ENCODE assay signal across 9 cellular contexts in genomic region chr12:68871899-68872298, GRCh38.
DNase-seq lines count a peak whose midpoint lies in the region; ATAC-seq and TF ChIP-seq lines count a peak whose summit lies in the region.
"Had no signal": no experiment of that assay in that cellular context is flagged by ENCODE, and none has a peak within 500 bp of the region (broad histone marks: within the 10 kb centered on the region; RNA-seq: fewer than 3 reads in every experiment).

No MANE protein-coding gene starts in this region.

- no peak overlapping the region for H3K4me3 ChIP-seq in choroid plexus epithelial cell (ENCODE audit: low read depth, low read length)

- ATAC-seq in left cardiac atrium = no peak

- peaks cover 45% of the 10 kb centered on the region for H3K36me3 Mint-ChIP-seq in activated T-helper 2 cell treated with anti-CD3 and anti-CD28 coated beads, Interferon-gamma antibody, Interleukin-2, Interleukin-4, amounts not matched to agents 10 μg/mL and 5 μg/mL and 100 μg/mL, durations not matched to agents 14 hours and 24 hours and 36 hours (ENCODE audit: low read depth)

- H3K27me3 Mint-ChIP-seq in activated T-helper 2 cell treated with anti-CD3 and anti-CD28 coated beads, Interferon-gamma antibody, Interleukin-2, Interleukin-4, amounts not matched to agents 10 μg/mL and 5 μg/mL and 100 μg/mL, durations not matched to agents 14 hours and 24 hours and 36 hours (ENCODE audit: low read depth) = no peaks in the 10 kb centered on the region

- H3K4me1 Mint-ChIP-seq in activated T-helper 2 cell treated with anti-CD3 and anti-CD28 coated beads, Interferon-gamma antibody, Interleukin-2, Interleukin-4, amounts not matched to agents 10 μg/mL and 5 μg/mL and 100 μg/mL, durations not matched to agents 14 hours and 24 hours and 36 hours (ENCODE audit: low read depth) = peaks cover 13% of the 10 kb centered on the region

- H3K4me3 Mint-ChIP-seq in activated T-helper 2 cell treated with anti-CD3 and anti-CD28 coated beads, Interferon-gamma antibody, Interleukin-2, Interleukin-4, amounts not matched to agents 10 μg/mL and 5 μg/mL and 100 μg/mL, durations not matched to agents 14 hours and 24 hours and 36 hours (ENCODE audit: low read depth) = no peak overlapping the region

- no peaks in the 10 kb centered on the region for H3K9me3 Mint-ChIP-seq in activated T-helper 2 cell treated with anti-CD3 and anti-CD28 coated beads, Interferon-gamma antibody, Interleukin-2, Interleukin-4, amounts not matched to agents 10 μg/mL and 5 μg/mL and 100 μg/mL, durations not matched to agents 14 hours and 24 hours and 36 hours

- TF ChIP-seq CTCF in choroid plexus epithelial cell (conservative IDR thresholded peaks at IDR 0.05; ENCODE audit: low read depth, low read length) = peak; percentile 75

- no peak overlapping the region for H3K27ac Mint-ChIP-seq in activated T-helper 2 cell treated with anti-CD3 and anti-CD28 coated beads, Interferon-gamma antibody, Interleukin-2, Interleukin-4, amounts not matched to agents 10 μg/mL and 5 μg/mL and 100 μg/mL, durations not matched to agents 14 hours and 24 hours and 36 hours

- DNase-seq in stimulated activated CD4-positive, alpha-beta T cell treated with anti-CD3 and anti-CD28 coated beads, Interleukin-4, amount 100 ng/mL, for 24 hours = peak; percentile 10
- no peak for DNase-seq in stimulated activated CD4-positive, alpha-beta T cell treated with anti-CD3 and anti-CD28 coated beads, Interleukin-4, amount 100 ng/mL, for 4 hours
- DNase-seq in Kasumi-1 (lab: John Stamatoyannopoulos, UW) (peak; percentile 43 to 64), choroid plexus epithelial cell (ENCODE audit: low read depth) (peak; percentile 77), NCI-H2081 (lab: John Stamatoyannopoulos, UW) (no peak), left cardiac atrium (no peak)
- no peak for DNase-seq in stimulated activated naive CD4-positive, alpha-beta T cell treated with Interleukin-2 at 50 U/mL for 16 hours (lab: John Stamatoyannopoulos, UW)
- DNase-seq in activated T-helper 2 cell treated with anti-CD3 and anti-CD28 coated beads, Interferon-gamma antibody, Interleukin-2, Interleukin-4, amounts not matched to agents 10 μg/mL and 5 μg/mL and 100 μg/mL, durations not matched to agents 14 hours and 24 hours and 36 hours (ENCODE audit: low spot score) = no peak
- DNase-seq: Right ventricle myocardium superior had no signal

- intact Hi-C loops in activated T-helper 2 cell treated with anti-CD3 and anti-CD28 coated beads, Interferon-gamma antibody, Interleukin-2, Interleukin-4, amounts not matched to agents 10 μg/mL and 5 μg/mL and 100 μg/mL, durations not matched to agents 14 hours and 24 hours and 36 hours (cut with micrococcal nuclease) = loop anchor here (5.0 kb wide), 1 partner anchor 60 kb away; the partner anchor contains the start of gene CPM
- intact Hi-C loops in left cardiac atrium (cut with DNase I) = no loop called here

Comparison
In these comparisons a context has a peak if more than half of its experiments do, and no peak if none do; other contexts are left out.
1. DNase-seq: peak in stimulated activated CD4-positive, alpha-beta T cell treated with anti-CD3 and anti-CD28 coated beads, Interleukin-4, amount 100 ng/mL, for 24 hours (single experiment), Kasumi-1 (2 of 2) and choroid plexus epithelial cell (single experiment); none in stimulated activated CD4-positive, alpha-beta T cell treated with anti-CD3 and anti-CD28 coated beads, Interleukin-4, amount 100 ng/mL, for 4 hours (0 of 2), stimulated activated naive CD4-positive, alpha-beta T cell treated with Interleukin-2 at 50 U/mL for 16 hours (single experiment), NCI-H2081 (0 of 2), activated T-helper 2 cell treated with anti-CD3 and anti-CD28 coated beads, Interferon-gamma antibody, Interleukin-2, Interleukin-4, amounts not matched to agents 10 μg/mL and 5 μg/mL and 100 μg/mL, durations not matched to agents 14 hours and 24 hours and 36 hours (single experiment) and left cardiac atrium (single experiment).